Comparison of ENCODE assay signal across 21 cellular contexts in genomic region chr11:19980388-19980787, GRCh38.
DNase-seq lines count a peak whose midpoint lies in the region; ATAC-seq and TF ChIP-seq lines count a peak whose summit lies in the region.
"Had no signal": no experiment of that assay in that cellular context is flagged by ENCODE, and none has a peak within 500 bp of the region (broad histone marks: within the 10 kb centered on the region; RNA-seq: fewer than 3 reads in every experiment).

No MANE protein-coding gene starts in this region.

- H3K4me1 Mint-ChIP-seq in stimulated activated naive CD8-positive, alpha-beta T cell treated with anti-CD3 and anti-CD28 coated beads, Interleukin-15, amount 100 ng/mL, for 72 hours: peaks cover 32% of the 10 kb centered on the region
- peaks cover 0 to 3% of the 10 kb centered on the region in 2 donors for H3K4me1 Mint-ChIP-seq in natural killer cell treated with Interleukin-12 subunit alpha and Interleukin-12 subunit beta and Interleukin-15 and Interleukin-18, amount 100 ng/mL, for 72 hours (ENCODE audit: low read depth in 2 of 2)
- H3K4me1 Mint-ChIP-seq: activated naive CD4-positive, alpha-beta T cell treated with anti-CD3 and anti-CD28 coated beads, Interleukin-2, amount 10 ng/mL, durations not matched to agents 7 days and 5 days had no signal

- H2AFZ ChIP-seq in osteoblast (ENCODE audit: low read length): no peak overlapping the region

- DNase-seq in stimulated activated naive CD8-positive, alpha-beta T cell treated with anti-CD3 and anti-CD28 coated beads, Interleukin-15, amount 100 ng/mL, for 72 hours: no peak
- DNase-seq in stimulated activated naive CD8-positive, alpha-beta T cell treated with anti-CD3 and anti-CD28 coated beads, Interleukin-15, Interleukin-2, amounts not matched to agents 100 U/mL and 50 U/mL, for 24 hours: no peak
- no peak for DNase-seq in esophagus squamous epithelium (lab: John Stamatoyannopoulos, UW)
- DNase-seq in osteoblast (ENCODE audit: insufficient read length, low spot score, missing footprints): no peak
- no peak for DNase-seq in NCI-H1417 treated with DMSO at 0.1 percent for 48 hours (lab: John Stamatoyannopoulos, UW)
- DNase-seq in natural killer cell treated with Interleukin-12 subunit alpha and Interleukin-12 subunit beta and Interleukin-15 and Interleukin-18, amount 100 ng/mL, for 72 hours (ENCODE audit: low spot score): no peak
- no peak for DNase-seq in NCI-H69 (lab: John Stamatoyannopoulos, UW)
- DNase-seq in sciatic nerve (ENCODE audit: low spot score): no peak
- DNase-seq: activated CD4-positive, alpha-beta T cell treated with anti-CD3 and anti-CD28 coated beads, Interleukin-2, amount 50 U/mL, for 1 hour; activated naive CD4-positive, alpha-beta T cell treated with anti-CD3 and anti-CD28 coated beads, Interleukin-2, amount 10 ng/mL, durations not matched to agents 7 days and 5 days; cortex of kidney; DMS79 treated with DMSO at 0.1 percent for 48 hours; naive thymus-derived CD8-positive, alpha-beta T cell; NCI-H1436 treated with DMSO at 0.1 percent for 48 hours; NCI-H2171 treated with DMSO at 0.1 percent for 48 hours; NCI-H774; posterior cingulate gyrus; small intestine; stimulated activated CD4-positive, alpha-beta T cell treated with anti-CD3 and anti-CD28 coated beads, Interleukin-4, amount 100 ng/mL, for 24 hours had no signal

- no peak for TF ChIP-seq POLR2A in esophagus squamous epithelium (IDR thresholded peaks at IDR 0.05)

- peak overlapping the region; percentile 76 to 92 for H3K27ac Mint-ChIP-seq in stimulated activated naive CD8-positive, alpha-beta T cell treated with anti-CD3 and anti-CD28 coated beads, Interleukin-15, amount 100 ng/mL, for 72 hours
- no peak overlapping the region for H3K27ac Mint-ChIP-seq in natural killer cell treated with Interleukin-12 subunit alpha and Interleukin-12 subunit beta and Interleukin-15 and Interleukin-18, amount 100 ng/mL, for 72 hours
- H3K27ac Mint-ChIP-seq: activated naive CD4-positive, alpha-beta T cell treated with anti-CD3 and anti-CD28 coated beads, Interleukin-2, amount 10 ng/mL, durations not matched to agents 7 days and 5 days; naive thymus-derived CD8-positive, alpha-beta T cell had no signal

- H3K4me2 ChIP-seq in osteoblast (ENCODE audit: insufficient read depth, low read length): no peak overlapping the region

- TF ChIP-seq CTCF in esophagus squamous epithelium (IDR thresholded peaks at IDR 0.05) (no peak), osteoblast (IDR thresholded peaks at IDR 0.05; ENCODE audit: extremely low read depth, low read depth, low read length) (no peak)

- H3K4me1 ChIP-seq in esophagus squamous epithelium: peaks cover 12 to 53% (median 20%) of the 10 kb centered on the region in 3 donors
- peaks cover 40% of the 10 kb centered on the region for H3K4me1 ChIP-seq in osteoblast (ENCODE audit: insufficient read depth, low read length)
- H3K4me1 ChIP-seq: suprapubic skin had no signal

- H3K27me3 ChIP-seq in esophagus squamous epithelium: no peaks in the 10 kb centered on the region
- no peaks in the 10 kb centered on the region for H3K27me3 ChIP-seq in osteoblast (ENCODE audit: insufficient read depth, low read length)
- H3K27me3 ChIP-seq: suprapubic skin had no signal

- H3K9me3 Mint-ChIP-seq in stimulated activated naive CD8-positive, alpha-beta T cell treated with anti-CD3 and anti-CD28 coated beads, Interleukin-15, amount 100 ng/mL, for 72 hours: no peaks in the 10 kb centered on the region
- H3K9me3 Mint-ChIP-seq in natural killer cell treated with Interleukin-12 subunit alpha and Interleukin-12 subunit beta and Interleukin-15 and Interleukin-18, amount 100 ng/mL, for 72 hours: no peaks in the 10 kb centered on the region
- H3K9me3 Mint-ChIP-seq: activated naive CD4-positive, alpha-beta T cell treated with anti-CD3 and anti-CD28 coated beads, Interleukin-2, amount 10 ng/mL, durations not matched to agents 7 days and 5 days; naive thymus-derived CD8-positive, alpha-beta T cell had no signal

- WGBS in esophagus squamous epithelium, 2 donors: 29 to 47% methylated on average over 1 of the region's 1 CpG

- no peak overlapping the region for H3K4me3 ChIP-seq in esophagus squamous epithelium
- H3K4me3 ChIP-seq in osteoblast (ENCODE audit: insufficient read depth, low read length): no peak overlapping the region
- H3K4me3 ChIP-seq: suprapubic skin had no signal

- H3K9me3 ChIP-seq in esophagus squamous epithelium (no peaks in the 10 kb centered on the region), osteoblast (ENCODE audit: low read depth, low read length) (no peaks in the 10 kb centered on the region)
- H3K9me3 ChIP-seq: suprapubic skin had no signal

- ATAC-seq in stimulated activated naive CD8-positive, alpha-beta T cell treated with anti-CD3 and anti-CD28 coated beads, Interleukin-15, amount 100 ng/mL, for 72 hours: no peak
- ATAC-seq in stimulated activated naive CD8-positive, alpha-beta T cell treated with anti-CD3 and anti-CD28 coated beads, Interleukin-15, Interleukin-2, amounts not matched to agents 100 U/mL and 50 U/mL, for 24 hours: no peak
- ATAC-seq in natural killer cell treated with Interleukin-12 subunit alpha and Interleukin-12 subunit beta and Interleukin-15 and Interleukin-18, amount 100 ng/mL, for 72 hours: no peak
- no peak for ATAC-seq in sciatic nerve
- ATAC-seq: naive thymus-derived CD8-positive, alpha-beta T cell; Panc1 had no signal

- peaks cover 27% of the 10 kb centered on the region for H3K27me3 Mint-ChIP-seq in stimulated activated naive CD8-positive, alpha-beta T cell treated with anti-CD3 and anti-CD28 coated beads, Interleukin-15, amount 100 ng/mL, for 72 hours
- peaks cover 42 to 55% of the 10 kb centered on the region in 2 donors for H3K27me3 Mint-ChIP-seq in natural killer cell treated with Interleukin-12 subunit alpha and Interleukin-12 subunit beta and Interleukin-15 and Interleukin-18, amount 100 ng/mL, for 72 hours

- H3K36me3 Mint-ChIP-seq in natural killer cell treated with Interleukin-12 subunit alpha and Interleukin-12 subunit beta and Interleukin-15 and Interleukin-18, amount 100 ng/mL, for 72 hours: no peaks in the 10 kb centered on the region
- H3K36me3 Mint-ChIP-seq: activated naive CD4-positive, alpha-beta T cell treated with anti-CD3 and anti-CD28 coated beads, Interleukin-2, amount 10 ng/mL, durations not matched to agents 7 days and 5 days had no signal

- intact Hi-C loops in esophagus squamous epithelium (cut with DNase I): no loop called here
- intact Hi-C loops in sciatic nerve (cut with DNase I): no loop called here

- H3K4me3 Mint-ChIP-seq in stimulated activated naive CD8-positive, alpha-beta T cell treated with anti-CD3 and anti-CD28 coated beads, Interleukin-15, amount 100 ng/mL, for 72 hours: no peak overlapping the region
- no peak overlapping the region for H3K4me3 Mint-ChIP-seq in natural killer cell treated with Interleukin-12 subunit alpha and Interleukin-12 subunit beta and Interleukin-15 and Interleukin-18, amount 100 ng/mL, for 72 hours
- H3K4me3 Mint-ChIP-seq: activated naive CD4-positive, alpha-beta T cell treated with anti-CD3 and anti-CD28 coated beads, Interleukin-2, amount 10 ng/mL, durations not matched to agents 7 days and 5 days; naive thymus-derived CD8-positive, alpha-beta T cell had no signal

- H3K36me3 ChIP-seq in esophagus squamous epithelium (peaks cover 0 to 4% (median 0%) of the 10 kb centered on the region in 3 donors), osteoblast (ENCODE audit: insufficient read depth, low read length) (peaks cover 9% of the 10 kb centered on the region)
- H3K36me3 ChIP-seq: suprapubic skin had no signal

- H3K79me2 ChIP-seq in osteoblast (ENCODE audit: insufficient read depth, low read length): peaks cover 69% of the 10 kb centered on the region

- H3K27ac ChIP-seq in esophagus squamous epithelium (peak overlapping the region; percentile 72 to 82 (median 78)), osteoblast (ENCODE audit: low read depth, low read length) (peak overlapping the region; percentile 74)
- H3K27ac ChIP-seq: suprapubic skin had no signal

- H4K20me1 ChIP-seq in osteoblast (ENCODE audit: insufficient read depth, low read length): no peaks in the 10 kb centered on the region

Comparison
In these comparisons a context has a peak if more than half of its experiments do, and no peak if none do; other contexts are left out.
1. H3K27ac Mint-ChIP-seq: peak in stimulated activated naive CD8-positive, alpha-beta T cell treated with anti-CD3 and anti-CD28 coated beads, Interleukin-15, amount 100 ng/mL, for 72 hours (2 of 2); none in natural killer cell treated with Interleukin-12 subunit alpha and Interleukin-12 subunit beta and Interleukin-15 and Interleukin-18, amount 100 ng/mL, for 72 hours (0 of 2).